Comparison of ENCODE assay signal across 24 cellular contexts in the genomic region with DNA sequence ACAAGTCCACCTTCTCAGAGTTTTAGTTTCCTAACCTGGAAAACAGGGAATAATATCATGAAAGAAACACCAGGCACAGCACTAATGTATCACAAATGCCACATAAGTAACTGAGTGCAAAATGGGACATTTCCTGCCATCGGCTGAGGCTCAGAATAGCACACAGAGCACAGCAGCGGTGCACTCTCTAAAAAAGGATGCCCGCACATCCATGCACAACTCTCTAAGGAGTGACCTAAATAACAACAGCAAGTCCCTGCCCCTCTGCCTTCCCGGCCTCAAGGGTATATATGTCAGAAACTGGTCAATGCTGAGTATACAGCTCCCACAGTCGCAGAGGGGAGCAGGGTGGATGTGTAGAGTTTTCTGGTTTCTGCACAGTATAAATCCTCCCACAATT.
DNase-seq lines count a peak whose midpoint lies in the region; ATAC-seq and TF ChIP-seq lines count a peak whose summit lies in the region.
"Had no signal": no experiment of that assay in that cellular context is flagged by ENCODE, and none has a peak within 500 bp of the region (broad histone marks: within the 10 kb centered on the region; RNA-seq: fewer than 3 reads in every experiment).

No MANE protein-coding gene starts in this region.

- no peaks in the 10 kb centered on the region for H3K36me3 ChIP-seq in BLaER1
- no peaks in the 10 kb centered on the region for H3K36me3 ChIP-seq in ascending aorta
- no peaks in the 10 kb centered on the region for H3K36me3 ChIP-seq in neuronal stem cell (replicated peaks in 1 of 2; ENCODE audit: control insufficient read depth in 2 of 2, insufficient read depth in 2 of 2, low read length in 2 of 2)
- H3K36me3 ChIP-seq in CD8-positive, alpha-beta T cell (ENCODE audit: insufficient read depth, low read length): no peaks in the 10 kb centered on the region
- H3K36me3 ChIP-seq in upper lobe of right lung: no peaks in the 10 kb centered on the region

- H3K27me3 ChIP-seq in BLaER1 (no peaks in the 10 kb centered on the region), ascending aorta (no peaks in the 10 kb centered on the region), neuronal stem cell (ENCODE audit: control insufficient read depth in 3 of 3, insufficient read depth in 3 of 3, low read depth in 1 of 3, low read length in 3 of 3) (no peaks in the 10 kb centered on the region), upper lobe of right lung (no peaks in the 10 kb centered on the region)
- H3K27me3 ChIP-seq in CD8-positive, alpha-beta T cell (ENCODE audit: insufficient read depth, low read length): no peaks in the 10 kb centered on the region

- peaks cover 60% of the 10 kb centered on the region for H3K4me1 ChIP-seq in BLaER1
- peaks cover 0 to 18% of the 10 kb centered on the region in 2 donors for H3K4me1 ChIP-seq in ascending aorta
- H3K4me1 ChIP-seq in neuronal stem cell (ENCODE audit: control insufficient read depth in 2 of 2, insufficient read depth in 1 of 2, low read depth in 1 of 2, low read length in 2 of 2): no peaks in the 10 kb centered on the region
- H3K4me1 ChIP-seq in CD8-positive, alpha-beta T cell (ENCODE audit: insufficient read depth, low read length): no peaks in the 10 kb centered on the region
- no peaks in the 10 kb centered on the region for H3K4me1 ChIP-seq in upper lobe of right lung
- H3K4me1 ChIP-seq: A549 had no signal

- H3K4ac ChIP-seq in neuronal stem cell (ENCODE audit: low read length): no peak overlapping the region

- H3K27ac Mint-ChIP-seq in stimulated activated memory B cell treated with anti-CD40 and anti-IgM and Interleukin-4, amounts not matched to agents 10 μg/mL and 1 μg/mL and 100 μg/mL, for 72 hours: no peak overlapping the region
- H3K27ac Mint-ChIP-seq in stimulated activated naive CD8-positive, alpha-beta T cell treated with anti-CD3 and anti-CD28 coated beads, Interleukin-15, amount 100 ng/mL, for 72 hours: no peak overlapping the region
- H3K27ac Mint-ChIP-seq in CD8-positive, alpha-beta T cell: no peak overlapping the region
- H3K27ac Mint-ChIP-seq: B cell; CD4-positive, alpha-beta T cell; CD8-positive, alpha-beta memory T cell had no signal

- H2BK5ac ChIP-seq in neuronal stem cell (ENCODE audit: low read length): no peak overlapping the region

- H3K4me3 ChIP-seq in BLaER1: peak overlapping the region; percentile 47; the same call in 1 of the 2 replicates
- H3K4me3 ChIP-seq in ascending aorta: no peak overlapping the region
- H3K4me3 ChIP-seq in neuronal stem cell (ENCODE audit: low read length in 2 of 2): no peak overlapping the region
- no peak overlapping the region for H3K4me3 ChIP-seq in CD8-positive, alpha-beta T cell (ENCODE audit: low read depth, low read length)
- H3K4me3 ChIP-seq in upper lobe of right lung: no peak overlapping the region
- H3K4me3 ChIP-seq: A549, GM12878 had no signal

- H3K14ac ChIP-seq in neuronal stem cell (ENCODE audit: low read length): no peak overlapping the region

- no peaks in the 10 kb centered on the region for H3K9me3 ChIP-seq in BLaER1
- no peaks in the 10 kb centered on the region for H3K9me3 ChIP-seq in ascending aorta
- H3K9me3 ChIP-seq in neuronal stem cell (replicated peaks in 1 of 2; ENCODE audit: control insufficient read depth in 2 of 2, insufficient read depth in 1 of 2, low read depth in 1 of 2, low read length in 2 of 2): no peaks in the 10 kb centered on the region
- no peaks in the 10 kb centered on the region for H3K9me3 ChIP-seq in CD8-positive, alpha-beta T cell (ENCODE audit: low read length)
- H3K9me3 ChIP-seq in upper lobe of right lung: no peaks in the 10 kb centered on the region
- H3K9me3 ChIP-seq: A549 had no signal

- no peaks in the 10 kb centered on the region for H3K9me3 Mint-ChIP-seq in stimulated activated memory B cell treated with anti-CD40 and anti-IgM and Interleukin-4, amounts not matched to agents 10 μg/mL and 1 μg/mL and 100 μg/mL, for 72 hours
- H3K9me3 Mint-ChIP-seq in stimulated activated naive CD8-positive, alpha-beta T cell treated with anti-CD3 and anti-CD28 coated beads, Interleukin-15, amount 100 ng/mL, for 72 hours: no peaks in the 10 kb centered on the region
- no peaks in the 10 kb centered on the region for H3K9me3 Mint-ChIP-seq in CD8-positive, alpha-beta T cell
- H3K9me3 Mint-ChIP-seq: CD4-positive, alpha-beta T cell; CD8-positive, alpha-beta memory T cell had no signal

- WGBS in neuronal stem cell (ENCODE audit: extremely low coverage in 2 of 2, insufficient read length in 2 of 2, insufficient replicate concordance in 1 of 2), 2 donors: no CpG with 5 or more reads among the region's 5 CpGs

- H4K20me1 ChIP-seq in BLaER1: no peaks in the 10 kb centered on the region

- H2AK5ac ChIP-seq in neuronal stem cell (ENCODE audit: low read depth, low read length): no peak overlapping the region

- H3K79me1 ChIP-seq in neuronal stem cell (ENCODE audit: low read depth, low read length): no peaks in the 10 kb centered on the region

- H3K27ac ChIP-seq in BLaER1 (peak overlapping the region; percentile 68; the same call in 1 of the 2 replicates), ascending aorta (peak overlapping the region; percentile 33 to 67), neuronal stem cell (replicated peaks; ENCODE audit: low read length) (no peak overlapping the region), upper lobe of right lung (no peak overlapping the region)
- H3K27ac ChIP-seq in CD8-positive, alpha-beta T cell (ENCODE audit: low read depth, low read length): no peak overlapping the region
- H3K27ac ChIP-seq: 22Rv1, A549, C4-2B had no signal

- TF ChIP-seq CTCF in ascending aorta (IDR thresholded peaks at IDR 0.05) (no peak), upper lobe of right lung (IDR thresholded peaks at IDR 0.05) (no peak)
- no peak for TF ChIP-seq CTCF in CD8-positive, alpha-beta T cell (IDR thresholded peaks at IDR 0.05)

- H3K36me3 Mint-ChIP-seq in stimulated activated memory B cell treated with anti-CD40 and anti-IgM and Interleukin-4, amounts not matched to agents 10 μg/mL and 1 μg/mL and 100 μg/mL, for 72 hours: no peaks in the 10 kb centered on the region
- H3K36me3 Mint-ChIP-seq in CD8-positive, alpha-beta T cell: no peaks in the 10 kb centered on the region
- H3K36me3 Mint-ChIP-seq: CD8-positive, alpha-beta memory T cell had no signal

- H3K4me3 Mint-ChIP-seq in stimulated activated memory B cell treated with anti-CD40 and anti-IgM and Interleukin-4, amounts not matched to agents 10 μg/mL and 1 μg/mL and 100 μg/mL, for 72 hours: no peak overlapping the region
- H3K4me3 Mint-ChIP-seq in stimulated activated naive CD8-positive, alpha-beta T cell treated with anti-CD3 and anti-CD28 coated beads, Interleukin-15, amount 100 ng/mL, for 72 hours: no peak overlapping the region
- H3K4me3 Mint-ChIP-seq in CD8-positive, alpha-beta T cell: no peak overlapping the region
- H3K4me3 Mint-ChIP-seq: B cell; CD4-positive, alpha-beta T cell; CD8-positive, alpha-beta memory T cell had no signal

- H3K18ac ChIP-seq in neuronal stem cell (ENCODE audit: low read length): peak overlapping the region; percentile 73

- peak; percentile 27 for ATAC-seq in stimulated activated memory B cell treated with anti-CD40 and anti-IgM and Interleukin-4, amounts not matched to agents 10 μg/mL and 1 μg/mL and 100 μg/mL, for 72 hours
- no peak for ATAC-seq in stimulated activated naive CD8-positive, alpha-beta T cell treated with anti-CD3 and anti-CD28 coated beads, Interleukin-15, amount 100 ng/mL, for 72 hours
- no peak for ATAC-seq in CD8-positive, alpha-beta T cell
- ATAC-seq in upper lobe of right lung: no peak
- ATAC-seq: GM12878 had no signal

- H3K27me3 Mint-ChIP-seq in stimulated activated memory B cell treated with anti-CD40 and anti-IgM and Interleukin-4, amounts not matched to agents 10 μg/mL and 1 μg/mL and 100 μg/mL, for 72 hours: peaks cover 25% of the 10 kb centered on the region
- H3K27me3 Mint-ChIP-seq in stimulated activated naive CD8-positive, alpha-beta T cell treated with anti-CD3 and anti-CD28 coated beads, Interleukin-15, amount 100 ng/mL, for 72 hours: peaks cover 40% of the 10 kb centered on the region
- peaks cover 15% of the 10 kb centered on the region for H3K27me3 Mint-ChIP-seq in CD8-positive, alpha-beta T cell (ENCODE audit: low read depth)
- H3K27me3 Mint-ChIP-seq: B cell had no signal

- peak in 1 of 2 donors; percentile 51 for DNase-seq in ascending aorta (ENCODE audit: low spot score in 2 of 2)
- no peak for DNase-seq in neuronal stem cell (ENCODE audit: low spot score)
- no peak for DNase-seq in stimulated activated naive CD8-positive, alpha-beta T cell treated with anti-CD3 and anti-CD28 coated beads, Interleukin-15, amount 100 ng/mL, for 72 hours
- no peak for DNase-seq in CD8-positive, alpha-beta T cell
- DNase-seq in upper lobe of right lung: no peak
- no peak for DNase-seq in stimulated activated CD4-positive, alpha-beta T cell treated with anti-CD3 and anti-CD28 coated beads, Interleukin-4, amount 100 ng/mL, for 1 hour
- DNase-seq: AML-193; CD4-positive, alpha-beta T cell; CD8-positive, alpha-beta memory T cell; COR-L47; DMS 273 treated with DMSO at 0.1 percent for 48 hours; DMS153; DMS53; DMS79; DND-41; EL; GDM1 had no signal

- H2BK120ac ChIP-seq in neuronal stem cell (ENCODE audit: low read depth, low read length): no peak overlapping the region

- no peak overlapping the region for H2AFZ ChIP-seq in neuronal stem cell (ENCODE audit: low read length)

- POLR2A ChIA-PET in CD8-positive, alpha-beta T cell (lab: Charles Lee): no interaction called here

- H3K23ac ChIP-seq in neuronal stem cell (ENCODE audit: low read depth, low read length, poor library complexity): no peak overlapping the region

- H3K9ac ChIP-seq in BLaER1: peak overlapping the region; percentile 59; the same call in 1 of the 2 replicates
- H3K9ac ChIP-seq in neuronal stem cell (ENCODE audit: low read depth, low read length, poor library complexity): no peak overlapping the region

- H3K4me1 Mint-ChIP-seq in stimulated activated memory B cell treated with anti-CD40 and anti-IgM and Interleukin-4, amounts not matched to agents 10 μg/mL and 1 μg/mL and 100 μg/mL, for 72 hours: no peaks in the 10 kb centered on the region
- no peaks in the 10 kb centered on the region for H3K4me1 Mint-ChIP-seq in stimulated activated naive CD8-positive, alpha-beta T cell treated with anti-CD3 and anti-CD28 coated beads, Interleukin-15, amount 100 ng/mL, for 72 hours
- H3K4me1 Mint-ChIP-seq in CD8-positive, alpha-beta T cell (ENCODE audit: low read depth): no peaks in the 10 kb centered on the region
- H3K4me1 Mint-ChIP-seq: B cell; CD8-positive, alpha-beta memory T cell had no signal

- H3K4me2 ChIP-seq in BLaER1 (peak overlapping the region; percentile 92), neuronal stem cell (ENCODE audit: insufficient read depth, low read length, poor library complexity, severe bottlenecking) (no peak overlapping the region)
- H3K4me2 ChIP-seq: A549 had no signal

- no peak overlapping the region for H2BK12ac ChIP-seq in neuronal stem cell (ENCODE audit: low read length)

- H4K91ac ChIP-seq in neuronal stem cell (ENCODE audit: low read depth, low read length, poor library complexity): no peak overlapping the region

- no peak overlapping the region for H2BK15ac ChIP-seq in neuronal stem cell (ENCODE audit: low read length)

- intact Hi-C loops in ascending aorta (cut with DNase I): no loop called here
- intact Hi-C loops in CD8-positive, alpha-beta T cell (cut with DNase I, micrococcal nuclease): no loop called here
- intact Hi-C loops in upper lobe of right lung (cut with DNase I): no loop called here

- no peak overlapping the region for H4K8ac ChIP-seq in neuronal stem cell (ENCODE audit: low read depth, low read length)

- CTCF ChIA-PET in CD8-positive, alpha-beta T cell (lab: Charles Lee): no interaction called here

Comparison
In these comparisons a context has a peak if more than half of its experiments do, and no peak if none do; other contexts are left out.
1. H3K27ac ChIP-seq: peak in BLaER1 (single experiment) and ascending aorta (2 of 2); none in neuronal stem cell (single experiment), CD8-positive, alpha-beta T cell (single experiment) and upper lobe of right lung (single experiment).